8 cellular contexts compared by ENCODE assay signal in the genomic region with DNA sequence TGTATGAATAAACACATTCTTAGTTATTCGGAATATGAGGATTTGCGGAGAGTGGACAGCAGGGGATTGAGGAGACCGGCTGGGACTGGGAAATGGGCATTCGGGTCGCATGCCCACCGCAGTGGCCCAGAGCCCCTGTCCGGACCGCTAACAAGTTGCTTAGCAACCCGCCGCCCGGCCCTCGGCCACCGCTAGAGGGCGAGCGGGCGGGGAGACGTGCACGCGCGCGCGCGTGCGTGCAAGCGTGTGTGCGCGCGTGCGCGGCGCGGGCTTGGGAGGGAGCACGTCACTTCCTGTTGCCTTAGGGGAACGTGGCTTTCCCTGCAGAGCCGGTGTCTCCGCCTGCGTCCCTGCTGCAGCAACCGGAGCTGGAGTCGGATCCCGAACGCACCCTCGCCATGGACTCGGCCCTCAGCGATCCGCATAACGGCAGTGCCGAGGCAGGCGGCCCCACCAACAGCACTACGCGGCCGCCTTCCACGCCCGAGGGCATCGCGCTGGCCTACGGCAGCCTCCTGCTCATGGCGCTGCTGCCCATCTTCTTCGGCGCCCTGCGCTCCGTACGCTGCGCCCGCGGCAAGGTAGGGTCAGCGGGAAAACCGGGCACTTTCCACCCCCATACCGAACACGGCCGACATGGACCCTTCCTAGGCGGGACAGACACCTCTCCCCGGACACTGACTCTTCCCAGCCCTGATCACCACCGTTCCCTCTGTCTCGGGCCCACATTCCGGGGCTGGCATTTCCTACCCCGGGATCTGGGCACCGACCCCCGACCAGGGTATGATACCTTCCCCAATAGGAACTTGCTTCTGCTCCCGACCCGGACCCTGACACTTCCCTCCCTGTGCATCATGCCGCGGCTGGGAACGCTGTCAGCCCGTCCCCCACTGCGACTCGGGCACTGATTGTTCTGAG. TPM values are rescaled to one million over a fixed set of nuclear protein-coding genes. Genes with fewer than 3 reads are reported as not detected.
DNase-seq lines count a peak whose midpoint lies in the region; ATAC-seq and TF ChIP-seq lines count a peak whose summit lies in the region.

A gene with protein sequence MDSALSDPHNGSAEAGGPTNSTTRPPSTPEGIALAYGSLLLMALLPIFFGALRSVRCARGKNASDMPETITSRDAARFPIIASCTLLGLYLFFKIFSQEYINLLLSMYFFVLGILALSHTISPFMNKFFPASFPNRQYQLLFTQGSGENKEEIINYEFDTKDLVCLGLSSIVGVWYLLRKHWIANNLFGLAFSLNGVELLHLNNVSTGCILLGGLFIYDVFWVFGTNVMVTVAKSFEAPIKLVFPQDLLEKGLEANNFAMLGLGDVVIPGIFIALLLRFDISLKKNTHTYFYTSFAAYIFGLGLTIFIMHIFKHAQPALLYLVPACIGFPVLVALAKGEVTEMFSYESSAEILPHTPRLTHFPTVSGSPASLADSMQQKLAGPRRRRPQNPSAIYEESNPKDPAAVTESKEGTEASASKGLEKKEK (plus strand): TSS at position 289 of the 918 bp plus-strand sequence. CDS start 110 bp downstream, at position 399.

- H3K9me3 Mint-ChIP-seq in GM23338 (peaks cover 11% of the 10 kb centered on the region), neural crest cell (no peaks in the 10 kb centered on the region)

- H3K27ac Mint-ChIP-seq in GM23338 (no peak within 1 kb of the TSS), neural crest cell (ENCODE audit: unreplicated experiment) (no peak within 1 kb of the TSS)

- peaks cover 7% of the 10 kb centered on the region for H3K27me3 Mint-ChIP-seq in GM23338 (ENCODE audit: insufficient read depth, low read depth, poor library complexity)
- peaks cover 10% of the 10 kb centered on the region for H3K27me3 Mint-ChIP-seq in neural crest cell (ENCODE audit: low read depth)

- H3K27ac ChIP-seq in GM23338 (ENCODE audit: low read depth) = peak within 1 kb of the TSS; percentile 97
- peak within 1 kb of the TSS; percentile 45 for H3K27ac ChIP-seq in RWPE2 (ENCODE audit: poor library complexity, severe bottlenecking)
- H3K27ac ChIP-seq in stomach smooth muscle (ENCODE audit: low read length) = peak within 1 kb of the TSS; percentile 41

- peak; percentile 97 for DNase-seq in ELF-1 (ENCODE audit: low read depth, low spot score)
- peak; percentile 99 for DNase-seq in GM23338 (ENCODE audit: low spot score)
- DNase-seq in RWPE2 (ENCODE audit: low spot score) = peak; percentile 99
- peak; percentile 95 for DNase-seq in activated effector memory CD4-positive, alpha-beta T cell treated with anti-CD3 and anti-CD28 coated beads, Interleukin-2, amount 50 U/mL, for 16 hours
- DNase-seq in fibroblast of villous mesenchyme (ENCODE audit: low read depth) = peak; percentile 94
- peak; percentile 96 for DNase-seq in neural crest cell (ENCODE audit: low read depth, low spot score)

- H3K36me3 ChIP-seq in GM23338 (ENCODE audit: insufficient read depth) = 0 out of 2 replicates have a peak, but pooled peaks cover 7% of the 10 kb centered on the region
- peaks cover 45% of the 10 kb centered on the region for H3K36me3 ChIP-seq in RWPE2 (ENCODE audit: low read depth)
- peaks cover 0 to 6% of the 10 kb centered on the region in 2 donors for H3K36me3 ChIP-seq in stomach smooth muscle (ENCODE audit: control insufficient read depth in 2 of 2, insufficient read depth in 2 of 2, low read length in 2 of 2)

- H3F3A ChIP-seq in GM23338 (replicated peaks; ENCODE audit: low read depth) = peaks cover 34% of the 10 kb centered on the region

- H3K4me3 ChIP-seq in GM23338 = peak within 1 kb of the TSS; percentile 100
- peak within 1 kb of the TSS; percentile 90 for H3K4me3 ChIP-seq in RWPE2 (ENCODE audit: severe bottlenecking)
- H3K4me3 ChIP-seq in fibroblast of villous mesenchyme (ENCODE audit: low read depth, low read length) = peak within 1 kb of the TSS; percentile 99
- H3K4me3 ChIP-seq in stomach smooth muscle (ENCODE audit: low read length in 2 of 2) = peak within 1 kb of the TSS; percentile 98 to 99

- ATAC-seq in GM23338 (peak; percentile 87), RWPE2 (ENCODE audit: low read depth) (peak; percentile 81)

- no peaks in the 10 kb centered on the region for H3K27me3 ChIP-seq in GM23338 (ENCODE audit: insufficient read depth)
- H3K27me3 ChIP-seq in RWPE2 (ENCODE audit: insufficient read depth, poor library complexity, severe bottlenecking) = no peaks in the 10 kb centered on the region
- H3K27me3 ChIP-seq in stomach smooth muscle (ENCODE audit: control insufficient read depth in 1 of 2, insufficient read depth in 2 of 2, low read length in 2 of 2) = no peaks in the 10 kb centered on the region

- H2AFZ ChIP-seq in GM23338 = peak within 1 kb of the TSS; percentile 100

- H3K9ac ChIP-seq in stomach smooth muscle (ENCODE audit: low read length in 2 of 2) = peak within 1 kb of the TSS; percentile 89

- peaks cover 49% of the 10 kb centered on the region for H3K79me2 ChIP-seq in GM23338 (replicated peaks; ENCODE audit: insufficient read depth)

- H3K4me1 Mint-ChIP-seq in GM23338 (no peaks in the 10 kb centered on the region), neural crest cell (peaks cover 4% of the 10 kb centered on the region)

- H3K4me1 ChIP-seq in GM23338 (ENCODE audit: insufficient read depth) (peaks cover 27% of the 10 kb centered on the region), RWPE2 (ENCODE audit: insufficient read depth, poor library complexity, severe bottlenecking) (peaks cover 22% of the 10 kb centered on the region), stomach smooth muscle (ENCODE audit: control insufficient read depth, insufficient read depth, low read length) (peaks cover 29% of the 10 kb centered on the region)

- H3K9me2 ChIP-seq in GM23338 (ENCODE audit: insufficient read depth) = no peaks in the 10 kb centered on the region

- TF ChIP-seq CTCF in GM23338 (conservative IDR thresholded peaks at IDR 0.05; ENCODE audit: low read depth in 2 of 2) (peak; percentile 94 to 96), LNCAP (IDR thresholded peaks at IDR 0.05) (peak; percentile 98), RWPE2 (IDR thresholded peaks at IDR 0.05; ENCODE audit: poor library complexity, severe bottlenecking) (peak; percentile 100), fibroblast of villous mesenchyme (IDR thresholded peaks at IDR 0.05; ENCODE audit: insufficient read depth, low read depth, low read length) (peak; percentile 96), neural crest cell (conservative IDR thresholded peaks at IDR 0.05) (peak; percentile 100)

- H4K20me1 ChIP-seq in GM23338 (replicated peaks; ENCODE audit: insufficient read depth) = peaks cover 44% of the 10 kb centered on the region

- peak within 1 kb of the TSS; percentile 100 for H3K4me2 ChIP-seq in GM23338

- H3K9me3 ChIP-seq in RWPE2 (ENCODE audit: severe bottlenecking) = no peaks in the 10 kb centered on the region
- H3K9me3 ChIP-seq in stomach smooth muscle (ENCODE audit: control insufficient read depth in 2 of 2, low read length in 2 of 2) = no peaks in the 10 kb centered on the region

- H3K4me3 Mint-ChIP-seq in GM23338 = peak within 1 kb of the TSS; percentile 63
- no peak within 1 kb of the TSS for H3K4me3 Mint-ChIP-seq in neural crest cell

- H3K36me3 Mint-ChIP-seq in GM23338 (ENCODE audit: low read depth) (peaks cover 7% of the 10 kb centered on the region; the same call in 2 of the 3 replicates), neural crest cell (ENCODE audit: low read depth) (no peaks in the 10 kb centered on the region)

TF ChIP-seq in GM23338, 12 proteins besides CTCF, POLR2A, EP300 and RAD21 (continues in another document):
- peak; percentile 63; the same call in 1 of the 2 replicates for TF ChIP-seq ETS1 (IDR thresholded peaks at IDR 0.05)
- no peak for TF ChIP-seq JUNB (IDR thresholded peaks at IDR 0.05; ENCODE audit: unreplicated experiment)
- peak; percentile 99 for TF ChIP-seq ZNF114 (CRISPR knock-in tag; IDR thresholded peaks at IDR 0.05)
- TF ChIP-seq CREB1 (CRISPR knock-in tag; IDR thresholded peaks at IDR 0.05; ENCODE audit: low read depth) = peak; percentile 95
- peak; percentile 48; the same call in 1 of the 2 replicates for TF ChIP-seq ZNF331 (CRISPR knock-in tag; IDR thresholded peaks at IDR 0.05; ENCODE audit: low read depth)
- no peak for TF ChIP-seq EZH2 (IDR thresholded peaks at IDR 0.05; ENCODE audit: low read depth, unreplicated experiment)
- TF ChIP-seq POLR2AphosphoS5 (IDR thresholded peaks at IDR 0.05; ENCODE audit: low read depth) = peak; percentile 99

RNA-seq across cellular contexts. Expression of the gene that starts here (rescaled TPM):
- 103 and 126 TPM in 2 replicates for total RNA-seq in GM23338 (2014; rRNA removed; shearing (Covaris generic))
- 147 and 150 TPM in 2 replicates for polyA plus RNA-seq in GM23338 (2016; fragmentation: Nextera tagmentation; extraction: Ambion mirVana)
- total RNA-seq in fibroblast of villous mesenchyme (70.5 and 91.1 TPM in 2 replicates), neural crest cell (179 and 185 TPM in 2 replicates)

Comparison
In these comparisons a context has a peak if more than half of its experiments do, and no peak if none do; other contexts are left out.
1. Peak in every context shown above with its lines: DNase-seq, ATAC-seq, H3K4me3 ChIP-seq and H3K27ac ChIP-seq.
2. H3K27ac ChIP-seq: peak in every context shown above with its lines; median percentile 97 in GM23338; 45 in RWPE2; 41 in stomach smooth muscle.